ENCODE assay signal across 9 cellular contexts in genomic region chr11:46290598-46291309, GRCh38. TPM values are rescaled to one million over a fixed set of nuclear protein-coding genes. Genes with fewer than 3 reads are reported as not detected.
DNase-seq lines count a peak whose midpoint lies in the region; ATAC-seq and TF ChIP-seq lines count a peak whose summit lies in the region.
"Had no signal": no experiment of that assay in that cellular context is flagged by ENCODE, and none has a peak within 500 bp of the region (broad histone marks: within the 10 kb centered on the region; RNA-seq: fewer than 3 reads in every experiment).

No MANE protein-coding gene starts in this region.

- H3K36me3 ChIP-seq in mucosa of rectum (ENCODE audit: control insufficient read depth in 2 of 2, insufficient read depth in 2 of 2, low read length in 2 of 2), result peaks cover 5 to 6% of the 10 kb centered on the region in 2 donors

- DNase-seq in AG08395 (ENCODE audit: low spot score) (peak; percentile 96), HuH-7 (ENCODE audit: low spot score) (peak; percentile 45), HuH-7.5 (ENCODE audit: low spot score) (no peak), CD14-positive monocyte (ENCODE audit: low spot score) (no peak)
- DNase-seq: NCI-H1930 had no signal

- peak overlapping the region; percentile 31 to 65 for H3K27ac ChIP-seq in mucosa of rectum (ENCODE audit: low read depth in 2 of 2, low read length in 2 of 2)

- no peak overlapping the region for H3K4me3 Mint-ChIP-seq in dendritic cell treated with granulocyte-macrophage colony-stimulating factor and Interleukin-4, amounts not matched to agents 40 ng/mL and 50 ng/mL, for 4 days
- H3K4me3 Mint-ChIP-seq in CD14-positive monocyte, result no peak overlapping the region

- H3K9ac ChIP-seq in mucosa of rectum (ENCODE audit: low read depth in 1 of 2, low read length in 2 of 2), result no peak overlapping the region

- H3K27ac Mint-ChIP-seq in dendritic cell treated with granulocyte-macrophage colony-stimulating factor and Interleukin-4, amounts not matched to agents 40 ng/mL and 50 ng/mL, for 4 days, result peak overlapping the region; percentile 14
- no peak overlapping the region for H3K27ac Mint-ChIP-seq in CD14-positive monocyte

- H3K9me3 Mint-ChIP-seq in dendritic cell treated with granulocyte-macrophage colony-stimulating factor and Interleukin-4, amounts not matched to agents 40 ng/mL and 50 ng/mL, for 4 days, result no peaks in the 10 kb centered on the region
- no peaks in the 10 kb centered on the region for H3K9me3 Mint-ChIP-seq in CD14-positive monocyte

- no peak overlapping the region for H3K4me3 ChIP-seq in mucosa of rectum (ENCODE audit: low read length in 2 of 2)

- peaks cover 19 to 21% of the 10 kb centered on the region in 2 donors for H3K4me1 ChIP-seq in mucosa of rectum (ENCODE audit: control insufficient read depth in 2 of 2, insufficient read depth in 2 of 2, low read length in 2 of 2)

- H3K9me3 ChIP-seq in mucosa of rectum (ENCODE audit: control insufficient read depth in 2 of 2, low read length in 2 of 2), result no peaks in the 10 kb centered on the region

- no peaks in the 10 kb centered on the region for H3K36me3 Mint-ChIP-seq in dendritic cell treated with granulocyte-macrophage colony-stimulating factor and Interleukin-4, amounts not matched to agents 40 ng/mL and 50 ng/mL, for 4 days (ENCODE audit: low read depth)
- H3K36me3 Mint-ChIP-seq in CD14-positive monocyte, result no peaks in the 10 kb centered on the region

- peaks cover 38% of the 10 kb centered on the region for H3K27me3 Mint-ChIP-seq in dendritic cell treated with granulocyte-macrophage colony-stimulating factor and Interleukin-4, amounts not matched to agents 40 ng/mL and 50 ng/mL, for 4 days
- H3K27me3 Mint-ChIP-seq in CD14-positive monocyte (ENCODE audit: low read depth in 3 of 3), result peaks cover 14 to 25% (median 20%) of the 10 kb centered on the region in 3 donors

- peaks cover 19% of the 10 kb centered on the region for H3K4me1 Mint-ChIP-seq in dendritic cell treated with granulocyte-macrophage colony-stimulating factor and Interleukin-4, amounts not matched to agents 40 ng/mL and 50 ng/mL, for 4 days (ENCODE audit: low read depth)
- peaks cover 16% of the 10 kb centered on the region for H3K4me1 Mint-ChIP-seq in CD14-positive monocyte

- no peaks in the 10 kb centered on the region for H3K27me3 ChIP-seq in mucosa of rectum (ENCODE audit: control insufficient read depth in 2 of 2, insufficient read depth in 2 of 2, low read length in 2 of 2)

- intact Hi-C loops in dendritic cell treated with granulocyte-macrophage colony-stimulating factor and Interleukin-4, amounts not matched to agents 40 ng/mL and 50 ng/mL, for 4 days (cut with micrococcal nuclease), result no loop called here
- intact Hi-C loops in CD14-positive monocyte (cut with micrococcal nuclease), result no loop called here

- no peak for TF ChIP-seq CTCF in CD14-positive monocyte (IDR thresholded peaks at IDR 0.05)

- ATAC-seq in GM21360 (IDR thresholded peaks at IDR 0.05; ENCODE audit: unreplicated experiment) (no peak), GM19328 (IDR thresholded peaks at IDR 0.05; ENCODE audit: unreplicated experiment) (no peak)

RNA-seq across cellular contexts. Expression of gene CREB3L1, which starts 13.3 kb away (rescaled TPM):
- not detected for polyA plus RNA-seq in CD14-positive monocyte

RNA-seq across cellular contexts. Expression of gene DGKZ, which starts 56.5 kb away (rescaled TPM):
- polyA plus RNA-seq in CD14-positive monocyte, result 10 to 100 TPM; 30.4 to 33.4 TPM

Comparison
In these comparisons a context has a peak if more than half of its experiments do, and no peak if none do; other contexts are left out.
1. DNase-seq: peak in AG08395 (single experiment) and HuH-7 (single experiment); none in HuH-7.5 (single experiment) and CD14-positive monocyte (single experiment).